In the genomic region with DNA sequence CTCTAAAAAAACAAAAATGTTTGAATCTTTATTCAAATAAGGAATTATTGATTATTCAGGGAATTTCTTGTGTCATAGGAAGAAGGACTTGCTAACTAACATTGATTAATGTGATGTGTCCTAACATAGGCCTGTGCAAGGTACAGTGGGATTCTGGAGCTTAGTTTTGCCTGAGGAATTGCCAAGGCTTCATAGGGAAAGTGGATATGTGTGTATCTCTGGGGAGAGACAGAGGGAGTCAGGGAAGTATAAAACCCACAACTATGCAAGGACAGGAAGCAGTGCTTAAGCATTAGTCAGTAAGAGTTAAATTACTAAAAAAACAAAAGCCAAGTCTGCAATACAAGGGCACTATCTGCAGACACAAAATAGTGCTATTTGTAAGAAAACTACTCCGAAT, we compare ENCODE assay signal across 9 cellular contexts. TPM values are rescaled to one million over a fixed set of nuclear protein-coding genes. Genes with fewer than 3 reads are reported as not detected.
DNase-seq lines count a peak whose midpoint lies in the region; ATAC-seq and TF ChIP-seq lines count a peak whose summit lies in the region.
"Had no signal": no experiment of that assay in that cellular context is flagged by ENCODE, and none has a peak within 500 bp of the region (broad histone marks: within the 10 kb centered on the region; RNA-seq: fewer than 3 reads in every experiment).

No MANE protein-coding gene starts in this region.

- CTCF ChIA-PET in HEK293T (lab: Yijun Ruan, JAX), result no interaction called here
- CTCF ChIA-PET in activated CD4-positive, alpha-beta memory T cell treated with anti-CD3 and anti-CD28 coated beads, Interleukin-2, amount 10 ng/mL, durations not matched to agents 7 days and 5 days (lab: Charles Lee), result no interaction called here

- peak; percentile 76 for DNase-seq in AG09309 (ENCODE audit: low read depth)
- peak; percentile 35 for DNase-seq in HEK293T (ENCODE audit: extremely low spot score)
- DNase-seq in activated CD4-positive, alpha-beta memory T cell treated with anti-CD3 and anti-CD28 coated beads, Interleukin-2, amount 10 ng/mL, durations not matched to agents 7 days and 5 days, result no peak
- DNase-seq in iris pigment epithelial cell (ENCODE audit: low read depth), result peak; percentile 93
- DNase-seq in Karpas-422, result no peak
- DNase-seq in stimulated activated CD4-positive, alpha-beta T cell treated with anti-CD3 and anti-CD28 coated beads, Interleukin-2, amount 100 ng/mL, for 24 hours, result no peak
- DNase-seq: NCI-H748 treated with DMSO at 0.1 percent for 48 hours had no signal

- no peaks in the 10 kb centered on the region for H3K9me2 ChIP-seq in Karpas-422 (replicated peaks; ENCODE audit: insufficient read depth, low read length)

- H3K36me3 ChIP-seq in Karpas-422 (ENCODE audit: insufficient read depth, low read length), result no peaks in the 10 kb centered on the region

- no peaks in the 10 kb centered on the region for H3K79me2 ChIP-seq in Karpas-422 (ENCODE audit: low read length)

- H3K36me3 Mint-ChIP-seq in activated CD4-positive, alpha-beta memory T cell treated with anti-CD3 and anti-CD28 coated beads, Interleukin-2, amount 10 ng/mL, durations not matched to agents 7 days and 5 days (ENCODE audit: low read depth), result peaks cover 8% of the 10 kb centered on the region

- no peak overlapping the region for H3K27ac ChIP-seq in Karpas-422 (ENCODE audit: low read length)

- no peaks in the 10 kb centered on the region for H3K9me3 Mint-ChIP-seq in activated CD4-positive, alpha-beta memory T cell treated with anti-CD3 and anti-CD28 coated beads, Interleukin-2, amount 10 ng/mL, durations not matched to agents 7 days and 5 days

- H3K9me3 ChIP-seq in Karpas-422 (ENCODE audit: low read length), result no peaks in the 10 kb centered on the region

- peaks cover 43% of the 10 kb centered on the region for H4K20me1 ChIP-seq in Karpas-422 (ENCODE audit: insufficient read depth, low read depth, low read length)

- no peak for ATAC-seq in GM21717 (IDR thresholded peaks at IDR 0.05; ENCODE audit: unreplicated experiment)
- no peak for ATAC-seq in GM18861 (IDR thresholded peaks at IDR 0.05; ENCODE audit: unreplicated experiment)

- peaks cover 19% of the 10 kb centered on the region for H3K4me1 ChIP-seq in Karpas-422 (ENCODE audit: low read length)

- no peak overlapping the region for H2AFZ ChIP-seq in Karpas-422 (ENCODE audit: low read length)

- H3K4me1 Mint-ChIP-seq in activated CD4-positive, alpha-beta memory T cell treated with anti-CD3 and anti-CD28 coated beads, Interleukin-2, amount 10 ng/mL, durations not matched to agents 7 days and 5 days, result peaks cover 38% of the 10 kb centered on the region

- H3K4me3 Mint-ChIP-seq in activated CD4-positive, alpha-beta memory T cell treated with anti-CD3 and anti-CD28 coated beads, Interleukin-2, amount 10 ng/mL, durations not matched to agents 7 days and 5 days, result no peak overlapping the region

- no peaks in the 10 kb centered on the region for H3K27me3 ChIP-seq in Karpas-422 (ENCODE audit: low read length)

- H3K4me3 ChIP-seq in AG09309 (ENCODE audit: control insufficient read depth, low read depth, low read length), result no peak overlapping the region
- H3K4me3 ChIP-seq in Karpas-422 (ENCODE audit: low read length), result no peak overlapping the region

- TF ChIP-seq CTCF in AG09309 (IDR thresholded peaks at IDR 0.05; ENCODE audit: control insufficient read depth, insufficient read depth, low read depth, low read length, missing control alignments), result no peak

- peak overlapping the region; percentile 23 for H3K27ac Mint-ChIP-seq in activated CD4-positive, alpha-beta memory T cell treated with anti-CD3 and anti-CD28 coated beads, Interleukin-2, amount 10 ng/mL, durations not matched to agents 7 days and 5 days

- no peaks in the 10 kb centered on the region for H3K27me3 Mint-ChIP-seq in activated CD4-positive, alpha-beta memory T cell treated with anti-CD3 and anti-CD28 coated beads, Interleukin-2, amount 10 ng/mL, durations not matched to agents 7 days and 5 days

- no peak overlapping the region for H3K4me2 ChIP-seq in Karpas-422 (ENCODE audit: low read depth, low read length, poor library complexity, severe bottlenecking)

- POLR2A ChIA-PET in HEK293T (lab: Yijun Ruan, JAX), result no interaction called here
- POLR2A ChIA-PET in activated CD4-positive, alpha-beta memory T cell treated with anti-CD3 and anti-CD28 coated beads, Interleukin-2, amount 10 ng/mL, durations not matched to agents 7 days and 5 days (lab: Charles Lee), result interaction anchor here (1.4 to 3.2 kb wide), 2 partner anchors 58 to 190 kb away, joined by 9 to 24 read pairs; a partner anchor contains a TSS

- no peak overlapping the region for H3K9ac ChIP-seq in Karpas-422 (ENCODE audit: low read length)

TF ChIP-seq in HEK293T, 16 proteins besides CTCF, POLR2A, EP300 and RAD21:
- TF ChIP-seq ARNT (IDR thresholded peaks at IDR 0.05), result no peak
- no peak for TF ChIP-seq ZNF384 (IDR thresholded peaks at IDR 0.05)
- TF ChIP-seq SP1 (IDR thresholded peaks at IDR 0.05), result no peak
- no peak for TF ChIP-seq SUZ12 (IDR thresholded peaks at IDR 0.05)
- no peak for TF ChIP-seq ELF4 (IDR thresholded peaks at IDR 0.05)
- TF ChIP-seq BHLHE40 (IDR thresholded peaks at IDR 0.05; ENCODE audit: borderline replicate concordance), result no peak
- no peak for TF ChIP-seq LEF1 (IDR thresholded peaks at IDR 0.05; ENCODE audit: borderline replicate concordance)
- no peak for TF ChIP-seq HDGF (IDR thresholded peaks at IDR 0.05; ENCODE audit: borderline replicate concordance)
- TF ChIP-seq, protein P1, sequence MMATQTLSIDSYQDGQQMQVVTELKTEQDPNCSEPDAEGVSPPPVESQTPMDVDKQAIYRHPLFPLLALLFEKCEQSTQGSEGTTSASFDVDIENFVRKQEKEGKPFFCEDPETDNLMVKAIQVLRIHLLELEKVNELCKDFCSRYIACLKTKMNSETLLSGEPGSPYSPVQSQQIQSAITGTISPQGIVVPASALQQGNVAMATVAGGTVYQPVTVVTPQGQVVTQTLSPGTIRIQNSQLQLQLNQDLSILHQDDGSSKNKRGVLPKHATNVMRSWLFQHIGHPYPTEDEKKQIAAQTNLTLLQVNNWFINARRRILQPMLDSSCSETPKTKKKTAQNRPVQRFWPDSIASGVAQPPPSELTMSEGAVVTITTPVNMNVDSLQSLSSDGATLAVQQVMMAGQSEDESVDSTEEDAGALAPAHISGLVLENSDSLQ (IDR thresholded peaks at IDR 0.05), result no peak
- TF ChIP-seq CTBP1 (IDR thresholded peaks at IDR 0.05; ENCODE audit: borderline replicate concordance), result no peak
- TF ChIP-seq FOXM1 (IDR thresholded peaks at IDR 0.05; ENCODE audit: borderline replicate concordance), result no peak
- no peak for TF ChIP-seq TARDBP (IDR thresholded peaks at IDR 0.05)
- no peak for TF ChIP-seq FOXK2 (IDR thresholded peaks at IDR 0.05)
- TF ChIP-seq FOXA1 (IDR thresholded peaks at IDR 0.05), result no peak
- no peak for TF ChIP-seq L3MBTL2 (conservative IDR thresholded peaks at IDR 0.05)
TF ChIP-seq in HEK293T: peak in this region for 0.

RNA-seq across cellular contexts. Expression of a gene that starts 59.6 kb away (rescaled TPM):
- total RNA-seq in activated CD4-positive, alpha-beta memory T cell treated with anti-CD3 and anti-CD28 coated beads, Interleukin-2, amount 10 ng/mL, durations not matched to agents 7 days and 5 days, result 10 to 100 TPM; 12.2 to 14.1 TPM
- total RNA-seq in Karpas-422 (2014; rRNA removed; shearing (Covaris generic); ENCODE audit: low replicate concordance), result 3.6 and 4.1 TPM in 2 replicates

Comparison
In these comparisons a context has a peak if more than half of its experiments do, and no peak if none do; other contexts are left out.
1. DNase-seq: peak in AG09309 (single experiment), HEK293T (single experiment) and iris pigment epithelial cell (single experiment); none in activated CD4-positive, alpha-beta memory T cell treated with anti-CD3 and anti-CD28 coated beads, Interleukin-2, amount 10 ng/mL, durations not matched to agents 7 days and 5 days (single experiment), Karpas-422 (single experiment) and stimulated activated CD4-positive, alpha-beta T cell treated with anti-CD3 and anti-CD28 coated beads, Interleukin-2, amount 100 ng/mL, for 24 hours (0 of 2).